ENCODE assay signal across 8 cellular contexts in the genomic region with DNA sequence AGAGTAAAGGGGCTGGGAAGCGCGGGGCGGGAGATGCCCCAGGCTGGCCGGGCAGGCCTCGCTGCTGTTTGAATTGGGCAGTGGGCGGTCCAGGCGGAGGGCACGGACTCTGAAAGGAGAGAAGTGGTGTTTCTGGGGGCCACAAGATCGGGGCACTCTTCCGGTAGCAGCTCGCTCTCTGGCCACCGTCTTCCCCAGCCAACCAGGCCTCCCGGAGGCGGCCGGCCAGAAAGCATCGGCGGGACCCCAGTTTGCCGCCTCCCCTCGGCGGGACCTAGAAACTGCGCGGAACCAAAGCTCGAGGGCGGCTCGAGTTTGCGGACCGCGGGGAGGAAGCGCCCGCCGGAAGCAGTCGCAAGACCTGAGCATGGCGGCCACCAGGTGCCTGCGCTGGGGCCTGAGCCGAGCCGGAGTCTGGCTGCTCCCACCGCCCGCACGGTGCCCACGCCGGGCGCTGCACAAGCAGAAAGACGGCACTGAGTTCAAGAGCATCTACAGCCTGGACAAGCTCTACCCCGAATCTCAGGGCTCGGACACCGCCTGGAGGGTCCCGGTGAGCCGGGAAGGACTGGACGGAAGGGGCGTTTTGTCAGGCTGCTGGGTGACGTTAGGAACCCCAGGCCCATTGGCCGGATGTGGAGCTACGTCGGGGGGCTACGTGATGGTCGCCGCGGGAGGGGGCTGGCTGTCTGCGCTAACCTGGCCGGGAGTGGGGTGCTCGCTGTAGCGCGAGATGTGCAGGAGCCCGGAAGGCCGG. TPM values are rescaled to one million over a fixed set of nuclear protein-coding genes. Genes with fewer than 3 reads are reported as not detected.
DNase-seq lines count a peak whose midpoint lies in the region; ATAC-seq and TF ChIP-seq lines count a peak whose summit lies in the region.

A gene (plus strand): TSS at position 351 of the 757 bp plus-strand sequence. CDS start 17 bp downstream, at position 368.

- peak within 1 kb of the TSS; percentile 71 for H3K4me3 ChIP-seq in neural cell (ENCODE audit: low read length)

- peak; percentile 58 for TF ChIP-seq RAD21 in neural cell (conservative IDR thresholded peaks at IDR 0.05)

- H3K27ac ChIP-seq in RWPE1 (peak within 1 kb of the TSS; percentile 92), neural cell (ENCODE audit: low read length) (peak within 1 kb of the TSS; percentile 92)

- peak within 1 kb of the TSS; percentile 84 to 95 for H3K4me3 Mint-ChIP-seq in stimulated activated naive CD8-positive, alpha-beta T cell treated with anti-CD3 and anti-CD28 coated beads, Interleukin-15, amount 100 ng/mL, for 72 hours

- no peaks in the 10 kb centered on the region for H3K27me3 ChIP-seq in neural cell (ENCODE audit: insufficient read depth, low read depth, low read length)

- peak within 1 kb of the TSS; percentile 94 for H3K4me2 ChIP-seq in neural cell (ENCODE audit: low read length)

- peaks cover 4% of the 10 kb centered on the region for H3F3A ChIP-seq in neural cell (ENCODE audit: insufficient read depth, low read length, poor library complexity, severe bottlenecking)

- TF ChIP-seq CTCF in RWPE1 (conservative IDR thresholded peaks at IDR 0.05; ENCODE audit: low read depth): no peak; the same call in none of the 2 replicates
- peak; percentile 77 for TF ChIP-seq CTCF in neural cell (IDR thresholded peaks at IDR 0.05; ENCODE audit: poor library complexity, severe bottlenecking)

- no peaks in the 10 kb centered on the region for H4K20me1 ChIP-seq in neural cell (ENCODE audit: insufficient read depth)

- DNase-seq in Daoy (ENCODE audit: low read depth) (peak; percentile 93), KG1 (lab: John Stamatoyannopoulos, UW) (peak; percentile 67), RWPE1 (ENCODE audit: low spot score) (peak; percentile 85), fibroblast of the conjunctiva (ENCODE audit: low read depth) (peak; percentile 73)
- peak; percentile 72 for DNase-seq in activated effector memory CD4-positive, alpha-beta T cell treated with Interleukin-2 at 50 U/mL for 16 hours
- peak; percentile 88 to 90 for DNase-seq in stimulated activated naive CD8-positive, alpha-beta T cell treated with anti-CD3 and anti-CD28 coated beads, Interleukin-15, amount 100 ng/mL, for 72 hours

- no peaks in the 10 kb centered on the region for H3K9me3 Mint-ChIP-seq in stimulated activated naive CD8-positive, alpha-beta T cell treated with anti-CD3 and anti-CD28 coated beads, Interleukin-15, amount 100 ng/mL, for 72 hours

- H3K9ac ChIP-seq in neural cell (ENCODE audit: low read length): peak within 1 kb of the TSS; percentile 83

- POLR2A ChIA-PET in RWPE1 (lab: Yijun Ruan, JAX; ENCODE audit: low non-redundant PET): interaction anchor here (0.6 to 1.3 kb wide), 3 partner anchors 13 to 191 kb away, joined by 3 to 7 read pairs (median 3); no protein-coding TSS in a partner anchor

- H3K4me1 Mint-ChIP-seq in stimulated activated naive CD8-positive, alpha-beta T cell treated with anti-CD3 and anti-CD28 coated beads, Interleukin-15, amount 100 ng/mL, for 72 hours: peaks cover 35% of the 10 kb centered on the region

- peaks cover 6% of the 10 kb centered on the region for H3K79me2 ChIP-seq in neural cell (replicated peaks; ENCODE audit: insufficient read depth, low read length)

- peak; percentile 86 for ATAC-seq in GM21737 (IDR thresholded peaks at IDR 0.05; ENCODE audit: unreplicated experiment)
- peak; percentile 97 for ATAC-seq in stimulated activated naive CD8-positive, alpha-beta T cell treated with anti-CD3 and anti-CD28 coated beads, Interleukin-15, amount 100 ng/mL, for 72 hours

- H3K9me2 ChIP-seq in neural cell (ENCODE audit: insufficient read depth, low read length): no peaks in the 10 kb centered on the region

- CTCF ChIA-PET in RWPE1 (lab: Yijun Ruan, JAX): interaction anchor here (0.5 to 3.6 kb wide), 9 partner anchors 10 to 189 kb away, joined by 3 to 35 read pairs (median 4); a partner anchor contains a TSS

- no peaks in the 10 kb centered on the region for H3K27me3 Mint-ChIP-seq in stimulated activated naive CD8-positive, alpha-beta T cell treated with anti-CD3 and anti-CD28 coated beads, Interleukin-15, amount 100 ng/mL, for 72 hours

- H3K36me3 ChIP-seq in neural cell (ENCODE audit: insufficient read depth, low read length): no peaks in the 10 kb centered on the region

- no peaks in the 10 kb centered on the region for H3K9me3 ChIP-seq in neural cell (ENCODE audit: low read length)

- peak; percentile 40 for TF ChIP-seq EP300 in neural cell (conservative IDR thresholded peaks at IDR 0.05; ENCODE audit: poor library complexity, severe bottlenecking)

- peak within 1 kb of the TSS; percentile 90 for H2AFZ ChIP-seq in neural cell (ENCODE audit: low read depth, low read length)

- peak within 1 kb of the TSS; percentile 97 to 98 for H3K27ac Mint-ChIP-seq in stimulated activated naive CD8-positive, alpha-beta T cell treated with anti-CD3 and anti-CD28 coated beads, Interleukin-15, amount 100 ng/mL, for 72 hours

TF ChIP-seq in neural cell, 6 proteins besides CTCF, POLR2A, EP300 and RAD21:
- TF ChIP-seq SMC3 (conservative IDR thresholded peaks at IDR 0.05; ENCODE audit: poor library complexity): peak; percentile 67
- no peak for TF ChIP-seq EZH2 (IDR thresholded peaks at IDR 0.05; ENCODE audit: borderline replicate concordance, insufficient read depth, low read length, poor library complexity, severe bottlenecking)
- peak; percentile 90 for TF ChIP-seq MXI1 (conservative IDR thresholded peaks at IDR 0.05; ENCODE audit: poor library complexity, severe bottlenecking)
- TF ChIP-seq TAF1 (IDR thresholded peaks at IDR 0.05; ENCODE audit: low read depth): peak; percentile 86
- TF ChIP-seq, protein P1, sequence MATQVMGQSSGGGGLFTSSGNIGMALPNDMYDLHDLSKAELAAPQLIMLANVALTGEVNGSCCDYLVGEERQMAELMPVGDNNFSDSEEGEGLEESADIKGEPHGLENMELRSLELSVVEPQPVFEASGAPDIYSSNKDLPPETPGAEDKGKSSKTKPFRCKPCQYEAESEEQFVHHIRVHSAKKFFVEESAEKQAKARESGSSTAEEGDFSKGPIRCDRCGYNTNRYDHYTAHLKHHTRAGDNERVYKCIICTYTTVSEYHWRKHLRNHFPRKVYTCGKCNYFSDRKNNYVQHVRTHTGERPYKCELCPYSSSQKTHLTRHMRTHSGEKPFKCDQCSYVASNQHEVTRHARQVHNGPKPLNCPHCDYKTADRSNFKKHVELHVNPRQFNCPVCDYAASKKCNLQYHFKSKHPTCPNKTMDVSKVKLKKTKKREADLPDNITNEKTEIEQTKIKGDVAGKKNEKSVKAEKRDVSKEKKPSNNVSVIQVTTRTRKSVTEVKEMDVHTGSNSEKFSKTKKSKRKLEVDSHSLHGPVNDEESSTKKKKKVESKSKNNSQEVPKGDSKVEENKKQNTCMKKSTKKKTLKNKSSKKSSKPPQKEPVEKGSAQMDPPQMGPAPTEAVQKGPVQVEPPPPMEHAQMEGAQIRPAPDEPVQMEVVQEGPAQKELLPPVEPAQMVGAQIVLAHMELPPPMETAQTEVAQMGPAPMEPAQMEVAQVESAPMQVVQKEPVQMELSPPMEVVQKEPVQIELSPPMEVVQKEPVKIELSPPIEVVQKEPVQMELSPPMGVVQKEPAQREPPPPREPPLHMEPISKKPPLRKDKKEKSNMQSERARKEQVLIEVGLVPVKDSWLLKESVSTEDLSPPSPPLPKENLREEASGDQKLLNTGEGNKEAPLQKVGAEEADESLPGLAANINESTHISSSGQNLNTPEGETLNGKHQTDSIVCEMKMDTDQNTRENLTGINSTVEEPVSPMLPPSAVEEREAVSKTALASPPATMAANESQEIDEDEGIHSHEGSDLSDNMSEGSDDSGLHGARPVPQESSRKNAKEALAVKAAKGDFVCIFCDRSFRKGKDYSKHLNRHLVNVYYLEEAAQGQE (IDR thresholded peaks at IDR 0.05; ENCODE audit: borderline replicate concordance): peak; percentile 87
- peak; percentile 83 for TF ChIP-seq POLR2AphosphoS5 (IDR thresholded peaks at IDR 0.05)

RNA-seq across cellular contexts. Expression of the gene that starts here (rescaled TPM):
- 155 and 172 TPM in 2 replicates for total RNA-seq in Daoy (2014; rRNA removed; shearing (Covaris generic))
- polyA plus RNA-seq in neural cell: 47.4 and 49.7 TPM in 2 replicates
- 19.2 and 21.9 TPM in 2 replicates for polyA minus RNA-seq in neural cell

Comparison
In these comparisons a context has a peak if more than half of its experiments do, and no peak if none do; other contexts are left out.
1. Peak in every context shown above with its lines: DNase-seq, ATAC-seq, H3K4me3 ChIP-seq and H3K27ac ChIP-seq.